15 cellular contexts compared by ENCODE assay signal in genomic region chr18:513826-514530, GRCh38. TPM values are rescaled to one million over a fixed set of nuclear protein-coding genes. Genes with fewer than 3 reads are reported as not detected.
DNase-seq lines count a peak whose midpoint lies in the region; ATAC-seq and TF ChIP-seq lines count a peak whose summit lies in the region.
"Had no signal": no experiment of that assay in that cellular context is flagged by ENCODE, and none has a peak within 500 bp of the region (broad histone marks: within the 10 kb centered on the region; RNA-seq: fewer than 3 reads in every experiment).

No MANE protein-coding gene starts in this region.

- H3K4ac ChIP-seq in mesendoderm (ENCODE audit: low read depth, low read length), result no peak overlapping the region

- H3K27me3 ChIP-seq in mesendoderm (ENCODE audit: insufficient read depth, low read length, poor library complexity) (no peaks in the 10 kb centered on the region), upper lobe of right lung (no peaks in the 10 kb centered on the region), thyroid gland (no peaks in the 10 kb centered on the region)

- no peak for ATAC-seq in left ventricle myocardium superior
- peak; percentile 53 for ATAC-seq in upper lobe of right lung
- ATAC-seq in HG02884 (IDR thresholded peaks at IDR 0.05; ENCODE audit: unreplicated experiment), result no peak
- ATAC-seq: A549, HepG2 had no signal

- H3K4me1 Mint-ChIP-seq in dendritic cell treated with granulocyte-macrophage colony-stimulating factor and Interleukin-4, amounts not matched to agents 40 ng/mL and 50 ng/mL, for 4 days (ENCODE audit: low read depth), result peaks cover 25% of the 10 kb centered on the region
- H3K4me1 Mint-ChIP-seq: CD8-positive, alpha-beta memory T cell had no signal

- H3K36me3 Mint-ChIP-seq in dendritic cell treated with granulocyte-macrophage colony-stimulating factor and Interleukin-4, amounts not matched to agents 40 ng/mL and 50 ng/mL, for 4 days (ENCODE audit: low read depth), result peaks cover 12% of the 10 kb centered on the region
- H3K36me3 Mint-ChIP-seq: CD14-positive monocyte; CD8-positive, alpha-beta memory T cell had no signal

- H2BK5ac ChIP-seq in mesendoderm (ENCODE audit: low read length), result no peak overlapping the region

- H3K27ac ChIP-seq in mesendoderm (ENCODE audit: low read depth, low read length) (no peak overlapping the region), upper lobe of right lung (no peak overlapping the region), thyroid gland (no peak overlapping the region)
- H3K27ac ChIP-seq: A549 had no signal

- H3K18ac ChIP-seq in mesendoderm (ENCODE audit: low read length), result no peak overlapping the region

- peak overlapping the region; percentile 47 for H3K56ac ChIP-seq in mesendoderm (ENCODE audit: low read length)

- H3K4me3 ChIP-seq in mesendoderm (ENCODE audit: low read length), result no peak overlapping the region
- H3K4me3 ChIP-seq in upper lobe of right lung, result no peak overlapping the region
- H3K4me3 ChIP-seq in thyroid gland (replicated peaks in 1 of 3), result no peak overlapping the region
- H3K4me3 ChIP-seq: A549, HAP-1 had no signal

- H2BK120ac ChIP-seq in mesendoderm (ENCODE audit: low read depth, low read length), result no peak overlapping the region

- H3K4me3 Mint-ChIP-seq in dendritic cell treated with granulocyte-macrophage colony-stimulating factor and Interleukin-4, amounts not matched to agents 40 ng/mL and 50 ng/mL, for 4 days, result no peak overlapping the region
- H3K4me3 Mint-ChIP-seq: CD14-positive monocyte; CD8-positive, alpha-beta memory T cell had no signal

- H3K4me2 ChIP-seq in mesendoderm (ENCODE audit: low read length), result no peak overlapping the region
- H3K4me2 ChIP-seq: A549 had no signal

- no peaks in the 10 kb centered on the region for H3K9me3 ChIP-seq in upper lobe of right lung
- no peaks in the 10 kb centered on the region for H3K9me3 ChIP-seq in thyroid gland
- H3K9me3 ChIP-seq: A549, HAP-1 had no signal

- peaks cover 18% of the 10 kb centered on the region for H3K9me3 Mint-ChIP-seq in dendritic cell treated with granulocyte-macrophage colony-stimulating factor and Interleukin-4, amounts not matched to agents 40 ng/mL and 50 ng/mL, for 4 days

- no peaks in the 10 kb centered on the region for H3K79me2 ChIP-seq in mesendoderm (ENCODE audit: control insufficient read depth, insufficient read depth, low read length)

- DNase-seq in left ventricle myocardium superior, result peak; percentile 32
- DNase-seq in cardiac septum (ENCODE audit: low spot score), result no peak
- DNase-seq in mesendoderm, result no peak
- no peak for DNase-seq in upper lobe of right lung
- DNase-seq in NOMO-1 treated with dmso at 0.1 percent for 144 hours (lab: John Stamatoyannopoulos, UW; ENCODE audit: unreplicated experiment), result no peak
- DNase-seq in thyroid gland, result no peak
- DNase-seq: Caco-2; CD8-positive, alpha-beta memory T cell; GOT3 had no signal

- peaks cover 14% of the 10 kb centered on the region for H3K27me3 Mint-ChIP-seq in dendritic cell treated with granulocyte-macrophage colony-stimulating factor and Interleukin-4, amounts not matched to agents 40 ng/mL and 50 ng/mL, for 4 days

- H2AK5ac ChIP-seq in mesendoderm (ENCODE audit: low read length), result no peak overlapping the region

- H3K9ac ChIP-seq in mesendoderm (ENCODE audit: low read length), result no peak overlapping the region

- intact Hi-C loops in left ventricle myocardium superior (cut with micrococcal nuclease) (no loop called here), cardiac septum (cut with DNase I) (no loop called here), upper lobe of right lung (cut with DNase I) (no loop called here), thyroid gland (cut with DNase I) (no loop called here)
- intact Hi-C loops in dendritic cell treated with granulocyte-macrophage colony-stimulating factor and Interleukin-4, amounts not matched to agents 40 ng/mL and 50 ng/mL, for 4 days (cut with micrococcal nuclease), result no loop called here

- TF ChIP-seq POLR2A in thyroid gland (IDR thresholded peaks at IDR 0.05), result no peak

- H3K79me1 ChIP-seq in mesendoderm (ENCODE audit: low read length), result no peaks in the 10 kb centered on the region

- H2BK15ac ChIP-seq in mesendoderm (replicated peaks; ENCODE audit: low read depth), result no peak overlapping the region

- no peak overlapping the region for H4K5ac ChIP-seq in mesendoderm (ENCODE audit: low read length)

- no peak overlapping the region for H4K8ac ChIP-seq in mesendoderm (ENCODE audit: low read depth, low read length)

- H3K4me1 ChIP-seq in mesendoderm (ENCODE audit: control insufficient read depth, low read depth, low read length) (peaks cover 2% of the 10 kb centered on the region), upper lobe of right lung (no peaks in the 10 kb centered on the region), thyroid gland (no peaks in the 10 kb centered on the region)
- H3K4me1 ChIP-seq: HAP-1 had no signal

- H3K27ac Mint-ChIP-seq in dendritic cell treated with granulocyte-macrophage colony-stimulating factor and Interleukin-4, amounts not matched to agents 40 ng/mL and 50 ng/mL, for 4 days, result peak overlapping the region; percentile 67
- H3K27ac Mint-ChIP-seq: CD8-positive, alpha-beta memory T cell had no signal

- no CpG with 5 or more reads among the region's 36 CpGs for WGBS in mesendoderm (ENCODE audit: extremely low coverage, insufficient coverage, low lambda C conversion rate)
- 91 to 92% methylated on average over 34 to 35 of the region's 36 CpGs for WGBS in thyroid gland, 2 donors

- TF ChIP-seq CTCF in upper lobe of right lung (IDR thresholded peaks at IDR 0.05) (no peak), thyroid gland (IDR thresholded peaks at IDR 0.05) (no peak)

- no peak overlapping the region for H3K23ac ChIP-seq in mesendoderm (ENCODE audit: low read length)

- H3K36me3 ChIP-seq in mesendoderm (ENCODE audit: control insufficient read depth, insufficient read depth, low read length), result no peaks in the 10 kb centered on the region
- H3K36me3 ChIP-seq in upper lobe of right lung, result no peaks in the 10 kb centered on the region
- no peaks in the 10 kb centered on the region for H3K36me3 ChIP-seq in thyroid gland
- H3K36me3 ChIP-seq: HAP-1 had no signal

RNA-seq across cellular contexts. Expression of gene COLEC12, which starts 13.5 kb away (rescaled TPM):
- total RNA-seq in left ventricle myocardium superior (8.3 TPM), cardiac septum (5.5 TPM), upper lobe of right lung (55.2 TPM), thyroid gland (10 to 100 TPM in 3 of 4 donors, 1 to 10 TPM in 1; 6.3 to 34.7 (median 19.8) TPM)
- 7.5 TPM for polyA plus RNA-seq in mesendoderm (2013, experiment 1 of 2)
- polyA plus RNA-seq in mesendoderm (2013, experiment 2 of 2), result 7.4 TPM
- polyA plus RNA-seq: CD8-positive, alpha-beta memory T cell had no signal
